28 cellular contexts compared by ENCODE assay signal in the genomic region with DNA sequence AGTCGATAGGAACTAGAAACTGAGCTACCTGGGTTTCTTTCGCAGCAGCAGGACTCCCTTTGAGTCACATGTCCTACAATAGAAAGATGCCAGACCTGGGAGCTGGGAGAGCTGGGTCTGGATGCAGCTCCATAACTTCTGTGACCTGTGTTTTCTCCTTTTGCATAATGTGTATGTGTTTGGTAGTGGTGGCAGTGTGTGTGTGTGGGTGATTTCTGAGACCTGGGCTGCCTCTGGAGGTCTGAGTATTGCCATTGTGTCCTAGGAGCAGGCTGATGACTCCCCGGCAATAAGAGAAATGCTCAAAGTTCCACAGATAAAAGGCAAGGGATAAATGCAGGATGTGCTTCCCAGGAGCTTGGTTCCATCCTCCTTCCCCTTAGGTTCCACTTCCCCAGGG. TPM values are rescaled to one million over a fixed set of nuclear protein-coding genes. Genes with fewer than 3 reads are reported as not detected.
DNase-seq lines count a peak whose midpoint lies in the region; ATAC-seq lines count a peak whose summit lies in the region.
"Had no signal": no experiment of that assay in that cellular context is flagged by ENCODE, and none has a peak within 500 bp of the region (broad histone marks: within the 10 kb centered on the region; RNA-seq: fewer than 3 reads in every experiment).

No MANE protein-coding gene starts in this region.

- H3K4me3 ChIP-seq in CD8-positive, alpha-beta memory T cell (ENCODE audit: low read length) = no peak overlapping the region
- H3K4me3 ChIP-seq: esophagus muscularis mucosa, heart left ventricle, psoas muscle, sigmoid colon, tibial artery had no signal

- DNase-seq in CD8-positive, alpha-beta memory T cell = peak in 1 of 5 donors; percentile 8
- DNase-seq in T-cell (no peak), Kasumi-1 (lab: John Stamatoyannopoulos, UW) (no peak)
- DNase-seq in stimulated activated effector memory CD8-positive, alpha-beta T cell treated with anti-CD3 and anti-CD28 coated beads, Interleukin-12 subunit alpha, Interleukin-12 subunit beta, amount 100 ng/mL, for 72 hours (ENCODE audit: low spot score in 2 of 2) = no peak
- DNase-seq in activated effector memory CD4-positive, alpha-beta T cell treated with anti-CD3 and anti-CD28 coated beads, Interleukin-2, amount 50 U/mL, for 16 hours = no peak
- DNase-seq in effector memory CD8-positive, alpha-beta T cell = no peak
- DNase-seq: activated CD4-positive, alpha-beta T cell treated with anti-CD3 and anti-CD28 coated beads, Interleukin-2, amount 50 U/mL, for 48 hours; activated CD4-positive, CD25-positive, alpha-beta regulatory T cell; activated CD8-positive, alpha-beta memory T cell treated with anti-CD3 and anti-CD28 coated beads, Interleukin-2, amount 50 U/mL, for 4 hours; activated naive CD4-positive, alpha-beta T cell treated with anti-CD3 and anti-CD28 coated beads, Interleukin-2, amount 10 ng/mL, durations not matched to agents 7 days and 5 days; brain microvascular endothelial cell; cerebellar nuclear complex; dermis blood vessel endothelial cell; foreskin fibroblast; heart left ventricle; naive B cell; NCI-H2227 treated with DMSO at 0.1 percent for 48 hours; psoas muscle; SIG-M5; sigmoid colon; stimulated activated CD4-positive, alpha-beta T cell treated with anti-CD3 and anti-CD28 coated beads, Interleukin-4, amount 100 ng/mL, for 1 hour; tibial artery had no signal

- H3K9me3 ChIP-seq in CD8-positive, alpha-beta memory T cell (ENCODE audit: low read length) = no peaks in the 10 kb centered on the region
- H3K9me3 ChIP-seq: esophagus muscularis mucosa, heart left ventricle, psoas muscle, sigmoid colon, tibial artery had no signal

- CTCF ChIA-PET in CD8-positive, alpha-beta memory T cell (lab: Charles Lee) = interaction anchor here (1.7 to 23.1 kb wide), 5 partner anchors 10 to 93 kb away, joined by 3 to 1010 read pairs (median 5); no protein-coding TSS in a partner anchor
- CTCF ChIA-PET in T-cell (lab: Charles Lee) = interaction anchor here (0.5 to 1.6 kb wide), 8 partner anchors 9 to 507 kb away, joined by 3 to 12 read pairs (median 6); no protein-coding TSS in a partner anchor

- POLR2A ChIA-PET in CD8-positive, alpha-beta memory T cell (lab: Charles Lee) = interaction anchor here (0.8 kb wide), 1 partner anchor 9 kb away, joined by 3 read pairs; no protein-coding TSS in a partner anchor
- POLR2A ChIA-PET in T-cell (lab: Charles Lee) = interaction anchor here (0.5 to 1.4 kb wide), 2 partner anchors 10 to 304 kb away, joined by 5 read pairs; no protein-coding TSS in a partner anchor

- H3K27ac Mint-ChIP-seq in CD8-positive, alpha-beta memory T cell = peak overlapping the region in 5 of 8 donors; percentile 3 to 77 (median 37)
- H3K27ac Mint-ChIP-seq in IgD-negative memory B cell (peak overlapping the region; percentile 15 to 73 (median 43)), T-cell (peak overlapping the region; percentile 11 to 16)
- H3K27ac Mint-ChIP-seq in stimulated activated effector memory CD8-positive, alpha-beta T cell treated with anti-CD3 and anti-CD28 coated beads, Interleukin-12 subunit alpha, Interleukin-12 subunit beta, amount 100 ng/mL, for 72 hours = peak overlapping the region; percentile 13
- no peak overlapping the region for H3K27ac Mint-ChIP-seq in effector memory CD8-positive, alpha-beta T cell
- H3K27ac Mint-ChIP-seq: activated naive CD4-positive, alpha-beta T cell treated with anti-CD3 and anti-CD28 coated beads, Interleukin-2, amount 10 ng/mL, durations not matched to agents 7 days and 5 days had no signal

- no peaks in the 10 kb centered on the region for H3K27me3 ChIP-seq in CD8-positive, alpha-beta memory T cell (ENCODE audit: insufficient read depth, low read length, poor library complexity, severe bottlenecking)

- H3K36me3 Mint-ChIP-seq in CD8-positive, alpha-beta memory T cell = peaks cover 0 to 2% (median 0%) of the 10 kb centered on the region in 3 donors
- no peaks in the 10 kb centered on the region for H3K36me3 Mint-ChIP-seq in IgD-negative memory B cell
- no peaks in the 10 kb centered on the region for H3K36me3 Mint-ChIP-seq in T-cell
- peaks cover 27% of the 10 kb centered on the region for H3K36me3 Mint-ChIP-seq in stimulated activated effector memory CD8-positive, alpha-beta T cell treated with anti-CD3 and anti-CD28 coated beads, Interleukin-12 subunit alpha, Interleukin-12 subunit beta, amount 100 ng/mL, for 72 hours
- peaks cover 18% of the 10 kb centered on the region for H3K36me3 Mint-ChIP-seq in effector memory CD8-positive, alpha-beta T cell (ENCODE audit: insufficient read depth)
- H3K36me3 Mint-ChIP-seq: activated naive CD4-positive, alpha-beta T cell treated with anti-CD3 and anti-CD28 coated beads, Interleukin-2, amount 10 ng/mL, durations not matched to agents 7 days and 5 days; naive B cell had no signal

- H3K9me3 Mint-ChIP-seq in CD8-positive, alpha-beta memory T cell = no peaks in the 10 kb centered on the region
- H3K9me3 Mint-ChIP-seq in IgD-negative memory B cell = no peaks in the 10 kb centered on the region
- no peaks in the 10 kb centered on the region for H3K9me3 Mint-ChIP-seq in T-cell
- H3K9me3 Mint-ChIP-seq in stimulated activated effector memory CD8-positive, alpha-beta T cell treated with anti-CD3 and anti-CD28 coated beads, Interleukin-12 subunit alpha, Interleukin-12 subunit beta, amount 100 ng/mL, for 72 hours = no peaks in the 10 kb centered on the region
- no peaks in the 10 kb centered on the region for H3K9me3 Mint-ChIP-seq in effector memory CD8-positive, alpha-beta T cell
- H3K9me3 Mint-ChIP-seq: activated naive CD4-positive, alpha-beta T cell treated with anti-CD3 and anti-CD28 coated beads, Interleukin-2, amount 10 ng/mL, durations not matched to agents 7 days and 5 days; naive B cell had no signal

- peaks cover 0 to 9% of the 10 kb centered on the region in 2 donors for H3K27me3 Mint-ChIP-seq in CD8-positive, alpha-beta memory T cell
- H3K27me3 Mint-ChIP-seq in IgD-negative memory B cell (no peaks in the 10 kb centered on the region), T-cell (no peaks in the 10 kb centered on the region)
- peaks cover 16 to 25% of the 10 kb centered on the region in 2 donors for H3K27me3 Mint-ChIP-seq in effector memory CD8-positive, alpha-beta T cell
- H3K27me3 Mint-ChIP-seq: naive B cell had no signal

- H3K36me3 ChIP-seq in CD8-positive, alpha-beta memory T cell (ENCODE audit: insufficient read depth, low read length) = no peaks in the 10 kb centered on the region
- H3K36me3 ChIP-seq: brain microvascular endothelial cell, esophagus muscularis mucosa, heart left ventricle, sigmoid colon, tibial artery had no signal

- H3K4me1 Mint-ChIP-seq in CD8-positive, alpha-beta memory T cell = peaks cover 19 to 51% (median 34%) of the 10 kb centered on the region in 3 donors
- H3K4me1 Mint-ChIP-seq in IgD-negative memory B cell = peaks cover 10 to 46% (median 30%) of the 10 kb centered on the region in 3 donors
- H3K4me1 Mint-ChIP-seq in T-cell = peaks cover 30 to 53% (median 47%) of the 10 kb centered on the region in 3 donors
- peaks cover 51% of the 10 kb centered on the region for H3K4me1 Mint-ChIP-seq in stimulated activated effector memory CD8-positive, alpha-beta T cell treated with anti-CD3 and anti-CD28 coated beads, Interleukin-12 subunit alpha, Interleukin-12 subunit beta, amount 100 ng/mL, for 72 hours
- H3K4me1 Mint-ChIP-seq in effector memory CD8-positive, alpha-beta T cell (ENCODE audit: low read depth in 2 of 2) = peaks cover 11% of the 10 kb centered on the region in 2 donors

- H3K27ac ChIP-seq in CD8-positive, alpha-beta memory T cell (ENCODE audit: low read depth, low read length) = no peak overlapping the region
- H3K27ac ChIP-seq: brain microvascular endothelial cell, esophagus muscularis mucosa, heart left ventricle, psoas muscle, sigmoid colon, tibial artery had no signal

- ATAC-seq in T-cell (replicated peaks in 1 of 4) = no peak
- no peak for ATAC-seq in stimulated activated effector memory CD8-positive, alpha-beta T cell treated with anti-CD3 and anti-CD28 coated beads, Interleukin-12 subunit alpha, Interleukin-12 subunit beta, amount 100 ng/mL, for 72 hours
- ATAC-seq in effector memory CD8-positive, alpha-beta T cell (replicated peaks) = no peak
- ATAC-seq: heart left ventricle, psoas muscle had no signal

- H3K4me1 ChIP-seq in CD8-positive, alpha-beta memory T cell (ENCODE audit: insufficient read depth, low read length) = peaks cover 16% of the 10 kb centered on the region
- H3K4me1 ChIP-seq: psoas muscle had no signal

- H3K4me3 Mint-ChIP-seq in CD8-positive, alpha-beta memory T cell = no peak overlapping the region
- H3K4me3 Mint-ChIP-seq in IgD-negative memory B cell (peak overlapping the region in 2 of 4 donors; percentile 38 to 54), T-cell (no peak overlapping the region)
- H3K4me3 Mint-ChIP-seq in stimulated activated effector memory CD8-positive, alpha-beta T cell treated with anti-CD3 and anti-CD28 coated beads, Interleukin-12 subunit alpha, Interleukin-12 subunit beta, amount 100 ng/mL, for 72 hours = no peak overlapping the region
- no peak overlapping the region for H3K4me3 Mint-ChIP-seq in effector memory CD8-positive, alpha-beta T cell
- H3K4me3 Mint-ChIP-seq: activated naive CD4-positive, alpha-beta T cell treated with anti-CD3 and anti-CD28 coated beads, Interleukin-2, amount 10 ng/mL, durations not matched to agents 7 days and 5 days had no signal

RNA-seq across cellular contexts. Expression of a gene that starts 6.4 kb away (rescaled TPM):
- 1 to 10 TPM; 1.0 to 1.5 TPM for total RNA-seq in CD8-positive, alpha-beta memory T cell
- polyA plus RNA-seq in CD8-positive, alpha-beta memory T cell = 1.1 TPM
- 2.4 TPM for polyA plus RNA-seq in IgD-negative memory B cell
- total RNA-seq in T-cell = 10 to 100 TPM in 1 of 5 donors, 1 to 10 TPM in 4; 3.1 to 10.7 (median 6.1) TPM
- total RNA-seq: psoas muscle, sigmoid colon had no signal
- polyA plus RNA-seq: AG04450, BJ had no signal

RNA-seq across cellular contexts. Expression of a gene that starts 27.5 kb away (rescaled TPM):
- total RNA-seq in CD8-positive, alpha-beta memory T cell = under 1 TPM; 0.27 to 0.42 TPM
- polyA plus RNA-seq in CD8-positive, alpha-beta memory T cell = 0.39 TPM
- 0.86 TPM for polyA plus RNA-seq in IgD-negative memory B cell
- under 1 TPM in 2 of 5 donors, not detected in 3; 0.13 to 0.20 TPM for total RNA-seq in T-cell
- total RNA-seq: dermis blood vessel endothelial cell had no signal
- polyA plus RNA-seq: AG04450, BJ had no signal

RNA-seq across cellular contexts. Expression of a gene that starts 55.5 kb away (rescaled TPM):
- not detected for total RNA-seq in CD8-positive, alpha-beta memory T cell
- not detected for polyA plus RNA-seq in CD8-positive, alpha-beta memory T cell
- not detected for polyA plus RNA-seq in IgD-negative memory B cell
- not detected for total RNA-seq in T-cell
- total RNA-seq: Daoy, dermis blood vessel endothelial cell, esophagus muscularis mucosa, heart left ventricle, kidney epithelial cell, sigmoid colon had no signal
- polyA plus RNA-seq: AG04450, BJ, sigmoid colon had no signal

Comparison
In these comparisons a context has a peak if more than half of its experiments do, and no peak if none do; other contexts are left out.
1. H3K27ac Mint-ChIP-seq: peak in CD8-positive, alpha-beta memory T cell (5 of 8), IgD-negative memory B cell (3 of 3), T-cell (2 of 2) and stimulated activated effector memory CD8-positive, alpha-beta T cell treated with anti-CD3 and anti-CD28 coated beads, Interleukin-12 subunit alpha, Interleukin-12 subunit beta, amount 100 ng/mL, for 72 hours (single experiment); none in effector memory CD8-positive, alpha-beta T cell (0 of 2).